ENCODE assay signal across 8 cellular contexts in genomic region chr14:63544641-63545234, GRCh38. TPM values are rescaled to one million over a fixed set of nuclear protein-coding genes. Genes with fewer than 3 reads are reported as not detected.
A peak's percentile ranks its signal among the peaks of the same experiment; 100 is the strongest.
DNase-seq lines count a peak whose midpoint lies in the region; ATAC-seq, FAIRE-seq and TF ChIP-seq lines count a peak whose summit lies in the region.

No MANE protein-coding gene starts in this region.

- no peaks in the 10 kb centered on the region for H3K9me3 ChIP-seq in A549
- no peaks in the 10 kb centered on the region for H3K9me3 ChIP-seq in SK-N-MC (ENCODE audit: low read depth, low read length)

- peak overlapping the region; percentile 89 for H3K9ac ChIP-seq in SK-N-MC (ENCODE audit: insufficient read length)

- H3K9me3 Mint-ChIP-seq in stimulated activated naive B cell treated with anti-CD40 and anti-IgM and Interleukin-4, amounts not matched to agents 10 μg/mL and 1 μg/mL and 100 μg/mL, for 72 hours: no peaks in the 10 kb centered on the region

- no peak for ATAC-seq in A549
- ATAC-seq in stimulated activated naive B cell treated with anti-CD40 and anti-IgM and Interleukin-4, amounts not matched to agents 10 μg/mL and 1 μg/mL and 100 μg/mL, for 72 hours (replicated peaks): no peak
- ATAC-seq in HG02623 (IDR thresholded peaks at IDR 0.05; ENCODE audit: unreplicated experiment): no peak

- CTCF ChIA-PET in A549 (lab: Yijun Ruan, JAX): interaction anchor here (0.8 to 4.3 kb wide), 4 partner anchors 68 to 156 kb away, joined by 3 to 38 read pairs (median 6); no protein-coding TSS in a partner anchor

- no peaks in the 10 kb centered on the region for H3K27me3 Mint-ChIP-seq in stimulated activated naive B cell treated with anti-CD40 and anti-IgM and Interleukin-4, amounts not matched to agents 10 μg/mL and 1 μg/mL and 100 μg/mL, for 72 hours

- DNase-seq in A549 (ENCODE audit: low read depth in 1 of 2, low spot score in 1 of 2): peak; percentile 38 to 47
- peak; percentile 19 for DNase-seq in GM12865 (ENCODE audit: low read depth)
- no peak for DNase-seq in SK-N-MC (ENCODE audit: low read depth, low spot score)
- DNase-seq in fibroblast of gingiva (ENCODE audit: low read depth): peak; percentile 34
- no peak for DNase-seq in stimulated activated naive B cell treated with anti-CD40 and anti-IgM and Interleukin-4, amounts not matched to agents 10 μg/mL and 1 μg/mL and 100 μg/mL, for 72 hours
- no peak for DNase-seq in GM12891 (ENCODE audit: insufficient read length, low spot score)
- no peak for DNase-seq in SK-N-DZ (ENCODE audit: low spot score)

- TF ChIP-seq EP300 in A549 (IDR thresholded peaks at IDR 0.05): no peak

- peaks cover 1 to 6% of the 10 kb centered on the region in 2 donors for H3K36me3 Mint-ChIP-seq in stimulated activated naive B cell treated with anti-CD40 and anti-IgM and Interleukin-4, amounts not matched to agents 10 μg/mL and 1 μg/mL and 100 μg/mL, for 72 hours

- TF ChIP-seq POLR2A in A549 (IDR thresholded peaks at IDR 0.05; ENCODE audit: low read length): no peak
- no peak for TF ChIP-seq POLR2A in GM12891 (IDR thresholded peaks at IDR 0.05; ENCODE audit: low read depth, low read length)

- H3K27ac Mint-ChIP-seq in stimulated activated naive B cell treated with anti-CD40 and anti-IgM and Interleukin-4, amounts not matched to agents 10 μg/mL and 1 μg/mL and 100 μg/mL, for 72 hours: no peak overlapping the region

- peak overlapping the region; percentile 37 to 93 for H3K4me3 Mint-ChIP-seq in stimulated activated naive B cell treated with anti-CD40 and anti-IgM and Interleukin-4, amounts not matched to agents 10 μg/mL and 1 μg/mL and 100 μg/mL, for 72 hours

- WGBS in A549 (ENCODE audit: missing lambda C conversion rate): 10% methylated on average over 4 of the region's 4 CpGs

- peaks cover 2% of the 10 kb centered on the region; the same call in 1 of the 2 replicates for H3K36me3 ChIP-seq in SK-N-MC (ENCODE audit: insufficient read depth, low read length)

- no peak for FAIRE-seq in A549 (lab: Jason Lieb, UNC)
- no peak for FAIRE-seq in GM12891 (lab: Jason Lieb, UNC)

- POLR2A ChIA-PET in A549 (lab: Yijun Ruan, JAX): interaction anchor here (1.5 to 2.4 kb wide), 2 partner anchors 8 to 97 kb away, joined by 5 to 37 read pairs; partner anchors contain the start of gene WDR89

- TF ChIP-seq CTCF in A549 (IDR thresholded peaks at IDR 0.05): peak; percentile 60
- TF ChIP-seq CTCF in GM12865 (IDR thresholded peaks at IDR 0.05; ENCODE audit: insufficient read depth, low read depth, low read length, missing control alignments): peak; percentile 13

- H3K4me3 ChIP-seq in A549 (peak overlapping the region; percentile 71), GM12865 (ENCODE audit: low read depth, low read length) (peak overlapping the region; percentile 97), SK-N-MC (peak overlapping the region; percentile 93)

- no peak overlapping the region for H3K27ac ChIP-seq in A549
- no peak overlapping the region for H3K27ac ChIP-seq in SK-N-MC

- peak; percentile 63 to 72; a peak in 4 of 5 replicates for TF ChIP-seq RAD21 in A549 (conservative IDR thresholded peaks at IDR 0.05 in 1 of 2, IDR thresholded peaks at IDR 0.05 in 1 of 2)

- H3K4me1 Mint-ChIP-seq in stimulated activated naive B cell treated with anti-CD40 and anti-IgM and Interleukin-4, amounts not matched to agents 10 μg/mL and 1 μg/mL and 100 μg/mL, for 72 hours: peaks cover 16 to 28% of the 10 kb centered on the region in 2 donors

- H3K4me2 ChIP-seq in A549: peak overlapping the region; percentile 89

- H3K4me1 ChIP-seq in A549: peaks cover 10% of the 10 kb centered on the region; the same call in 2 of the 3 replicates

TF ChIP-seq in A549, 52 proteins besides CTCF, POLR2A, EP300 and RAD21:
- TF ChIP-seq CBX8 (IDR thresholded peaks at IDR 0.05): no peak
- no peak for TF ChIP-seq USF2 (IDR thresholded peaks at IDR 0.05)
- peak; percentile 66 for TF ChIP-seq SMC3 (IDR thresholded peaks at IDR 0.05)
TF ChIP-seq in A549: peak in this region for 1.

TF ChIP-seq in GM12891, 5 proteins besides CTCF, POLR2A, EP300 and RAD21:
- no peak for TF ChIP-seq POU2F2 (IDR thresholded peaks at IDR 0.05; ENCODE audit: low read depth, low read length)
- no peak for TF ChIP-seq PAX5 (IDR thresholded peaks at IDR 0.05; ENCODE audit: insufficient read depth, low read length, severe bottlenecking)
- TF ChIP-seq POLR2AphosphoS5 (IDR thresholded peaks at IDR 0.05; ENCODE audit: low read depth, low read length): no peak
- no peak for TF ChIP-seq SPI1 (IDR thresholded peaks at IDR 0.05; ENCODE audit: low read depth, low read length)
- no peak for TF ChIP-seq TAF1 (IDR thresholded peaks at IDR 0.05; ENCODE audit: low read depth, low read length)

RNA-seq across cellular contexts. Expression of gene PPP2R5E, which starts 1.6 kb away (rescaled TPM):
- 23.2 and 25.0 TPM in 2 replicates for polyA plus RNA-seq in A549 (2011; rRNA removed)
- 5.6 and 7.1 TPM in 2 replicates for polyA plus RNA-seq in A549 (2012; cell fraction: cytosol; rRNA removed)
- 5.6 and 7.0 TPM in 2 replicates for polyA plus RNA-seq in A549 (2012; cell fraction: nucleus; rRNA removed)
- 21.4 to 23.3 TPM (median 22.6 TPM) in 3 replicates for polyA plus RNA-seq in A549 (2017; fragmentation: RNase III; extraction: RNeasy Plus Mini Kit Qiagen cat#74134 plus additional on column Dnase treatment)
- 11.0 and 13.1 TPM in 2 replicates for polyA minus RNA-seq in A549 (2011; rRNA and poly(A)+ RNA removed)
- polyA plus RNA-seq in GM12891 (2012; ENCODE audit: low read depth, missing spikeins): 15.4 TPM
- 20.7 and 26.2 TPM in 2 replicates for polyA plus RNA-seq in SK-N-DZ (2014; cell fraction: cytosol; rRNA removed)
- polyA plus RNA-seq in SK-N-DZ (2014; cell fraction: nucleus; rRNA removed): 14.0 and 14.2 TPM in 2 replicates

Comparison
In these comparisons a context has a peak if more than half of its experiments do, and no peak if none do; other contexts are left out.
1. DNase-seq: peak in A549 (2 of 2), GM12865 (single experiment) and fibroblast of gingiva (single experiment); none in SK-N-MC (single experiment), stimulated activated naive B cell treated with anti-CD40 and anti-IgM and Interleukin-4, amounts not matched to agents 10 μg/mL and 1 μg/mL and 100 μg/mL, for 72 hours (single experiment), GM12891 (single experiment) and SK-N-DZ (single experiment).
2. Peak in every context shown above with its lines, with median percentiles within 50 percentile points of each other: H3K4me3 ChIP-seq.